8 cellular contexts compared by ENCODE assay signal in the genomic region with DNA sequence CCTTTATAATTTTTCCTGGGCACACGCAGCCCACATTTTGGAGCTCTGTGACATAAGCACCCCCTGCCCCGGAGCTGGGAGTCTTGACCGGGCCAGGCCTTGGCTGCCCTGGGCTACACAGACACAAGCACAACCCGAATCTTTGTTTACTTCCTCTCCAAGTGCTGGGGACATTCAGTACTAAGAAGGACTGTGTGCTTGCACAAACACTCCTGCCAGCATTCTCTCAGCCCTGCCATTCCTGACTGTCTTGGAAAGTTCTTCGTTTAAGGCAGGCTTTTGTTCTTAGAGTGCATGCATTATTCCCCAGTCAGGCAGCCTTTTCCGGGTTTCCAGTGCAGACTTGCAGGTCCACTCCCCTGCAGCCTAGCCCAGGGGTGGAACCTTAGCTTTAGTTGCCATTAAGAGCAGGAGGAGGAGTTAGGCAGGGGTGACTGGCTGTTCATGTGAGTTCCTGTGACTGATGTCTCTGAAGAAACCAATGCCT. TPM values are rescaled to one million over a fixed set of nuclear protein-coding genes. Genes with fewer than 3 reads are reported as not detected.
DNase-seq lines count a peak whose midpoint lies in the region; TF ChIP-seq lines count a peak whose summit lies in the region.

No MANE protein-coding gene starts in this region.

- peak; percentile 19 to 65 for TF ChIP-seq RAD21 in liver (IDR thresholded peaks at IDR 0.05)

- no peak for TF ChIP-seq POLR2A in stomach (IDR thresholded peaks at IDR 0.05)

- H3K27ac ChIP-seq in dorsolateral prefrontal cortex, result peak overlapping the region; percentile 51 to 97 (median 91)
- peak overlapping the region; percentile 36 to 43 for H3K27ac ChIP-seq in liver (ENCODE audit: low read depth in 1 of 2, low read length in 2 of 2)
- peak overlapping the region; percentile 85 to 89 (median 87) for H3K27ac ChIP-seq in stomach

- H3K36me3 ChIP-seq in liver (ENCODE audit: control insufficient read depth in 4 of 4, insufficient read depth in 3 of 4, low read depth in 1 of 4, low read length in 3 of 4), result no peaks in the 10 kb centered on the region
- H3K36me3 ChIP-seq in stomach, result no peaks in the 10 kb centered on the region

- peak; percentile 47 for DNase-seq in H4 (ENCODE audit: low spot score)
- peak; percentile 70 for DNase-seq in NCI-H774 (lab: John Stamatoyannopoulos, UW)
- peak in 7 of 10 donors; percentile 29 to 64 (median 53) for DNase-seq in dorsolateral prefrontal cortex
- peak; percentile 85 for DNase-seq in stomach
- no peak for DNase-seq in activated CD4-positive, alpha-beta T cell treated with anti-CD3 and anti-CD28 coated beads, Interleukin-2, amount 50 U/mL, for 4 hours
- DNase-seq in GOT3 (lab: John Stamatoyannopoulos, UW), result no peak
- no peak for DNase-seq in T-helper 2 cell

- peak; percentile 99 for TF ChIP-seq EP300 in stomach (IDR thresholded peaks at IDR 0.05)

- H3K27me3 ChIP-seq in dorsolateral prefrontal cortex (no peaks in the 10 kb centered on the region), liver (ENCODE audit: control insufficient read depth in 4 of 4, insufficient read depth in 4 of 4, low read length in 3 of 4) (no peaks in the 10 kb centered on the region), stomach (no peaks in the 10 kb centered on the region)

- intact Hi-C loops in dorsolateral prefrontal cortex (cut with DNase I), result loop anchor here (5.0 to 10.0 kb wide), 2 partner anchors 33 to 66 kb away; no protein-coding TSS in a partner anchor
- intact Hi-C loops in stomach (cut with DNase I; ENCODE audit: low total_unique reads), result no loop called here

- 14% methylated on average over 6 of the region's 6 CpGs for whole genome bisulfite sequencing in liver
- 8 to 15% (median 12%) methylated on average over 6 of the region's 6 CpGs for WGBS in stomach, 5 donors

- H3K9ac ChIP-seq in liver (ENCODE audit: low read depth in 1 of 2, low read length in 2 of 2), result no peak overlapping the region

- peak overlapping the region in 25 of 59 donors; percentile 0 to 54 (median 14) for H3K4me3 ChIP-seq in dorsolateral prefrontal cortex
- H3K4me3 ChIP-seq in liver (ENCODE audit: low read depth in 1 of 3, low read length in 3 of 3), result no peak overlapping the region
- peak overlapping the region; percentile 8 to 20 (median 10) for H3K4me3 ChIP-seq in stomach

- TF ChIP-seq CTCF in dorsolateral prefrontal cortex (IDR thresholded peaks at IDR 0.05 in 54 of 56, conservative IDR thresholded peaks at IDR 0.05 in 2 of 56; ENCODE audit: low read depth in 1 of 56, partially characterized antibody in 56 of 56) (peak in 1 of 56 donors; percentile 16), liver (IDR thresholded peaks at IDR 0.05; ENCODE audit: low read depth, low read length, missing input control) (no peak), stomach (IDR thresholded peaks at IDR 0.05) (no peak)

- H3K9me3 ChIP-seq in liver (ENCODE audit: control insufficient read depth in 4 of 4, low read length in 3 of 4) (no peaks in the 10 kb centered on the region), stomach (no peaks in the 10 kb centered on the region)

- peaks cover 17 to 59% (median 53%) of the 10 kb centered on the region in 4 donors for H3K4me1 ChIP-seq in liver (ENCODE audit: control insufficient read depth in 4 of 4, insufficient read depth in 4 of 4, low read length in 3 of 4)
- peaks cover 92 to 100% (median 96%) of the 10 kb centered on the region in 4 donors for H3K4me1 ChIP-seq in stomach

TF ChIP-seq in liver, 16 proteins besides CTCF, POLR2A, EP300 and RAD21:
- no peak for TF ChIP-seq GABPA (IDR thresholded peaks at IDR 0.05 in 1 of 2, conservative IDR thresholded peaks at IDR 0.05 in 1 of 2)
- TF ChIP-seq HNF4G (IDR thresholded peaks at IDR 0.05), result no peak
- TF ChIP-seq FOXA2 (IDR thresholded peaks at IDR 0.05), result no peak
- TF ChIP-seq EGR1 (IDR thresholded peaks at IDR 0.05; ENCODE audit: low read depth in 2 of 2), result no peak
- TF ChIP-seq, protein P1, sequence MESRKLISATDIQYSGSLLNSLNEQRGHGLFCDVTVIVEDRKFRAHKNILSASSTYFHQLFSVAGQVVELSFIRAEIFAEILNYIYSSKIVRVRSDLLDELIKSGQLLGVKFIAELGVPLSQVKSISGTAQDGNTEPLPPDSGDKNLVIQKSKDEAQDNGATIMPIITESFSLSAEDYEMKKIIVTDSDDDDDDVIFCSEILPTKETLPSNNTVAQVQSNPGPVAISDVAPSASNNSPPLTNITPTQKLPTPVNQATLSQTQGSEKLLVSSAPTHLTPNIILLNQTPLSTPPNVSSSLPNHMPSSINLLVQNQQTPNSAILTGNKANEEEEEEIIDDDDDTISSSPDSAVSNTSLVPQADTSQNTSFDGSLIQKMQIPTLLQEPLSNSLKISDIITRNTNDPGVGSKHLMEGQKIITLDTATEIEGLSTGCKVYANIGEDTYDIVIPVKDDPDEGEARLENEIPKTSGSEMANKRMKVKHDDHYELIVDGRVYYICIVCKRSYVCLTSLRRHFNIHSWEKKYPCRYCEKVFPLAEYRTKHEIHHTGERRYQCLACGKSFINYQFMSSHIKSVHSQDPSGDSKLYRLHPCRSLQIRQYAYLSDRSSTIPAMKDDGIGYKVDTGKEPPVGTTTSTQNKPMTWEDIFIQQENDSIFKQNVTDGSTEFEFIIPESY (IDR thresholded peaks at IDR 0.05), result no peak
- no peak for TF ChIP-seq HNF4A (conservative IDR thresholded peaks at IDR 0.05)
- TF ChIP-seq, protein P2, sequence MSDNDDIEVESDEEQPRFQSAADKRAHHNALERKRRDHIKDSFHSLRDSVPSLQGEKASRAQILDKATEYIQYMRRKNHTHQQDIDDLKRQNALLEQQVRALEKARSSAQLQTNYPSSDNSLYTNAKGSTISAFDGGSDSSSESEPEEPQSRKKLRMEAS (IDR thresholded peaks at IDR 0.05), result no peak
- peak; percentile 88 for TF ChIP-seq NR2F2 (IDR thresholded peaks at IDR 0.05)
- TF ChIP-seq TAF1 (conservative IDR thresholded peaks at IDR 0.05), result no peak
- TF ChIP-seq RXRA (IDR thresholded peaks at IDR 0.05), result peak; percentile 56 to 67
- TF ChIP-seq SP1 (IDR thresholded peaks at IDR 0.05), result peak; percentile 91
- TF ChIP-seq, protein P3, sequence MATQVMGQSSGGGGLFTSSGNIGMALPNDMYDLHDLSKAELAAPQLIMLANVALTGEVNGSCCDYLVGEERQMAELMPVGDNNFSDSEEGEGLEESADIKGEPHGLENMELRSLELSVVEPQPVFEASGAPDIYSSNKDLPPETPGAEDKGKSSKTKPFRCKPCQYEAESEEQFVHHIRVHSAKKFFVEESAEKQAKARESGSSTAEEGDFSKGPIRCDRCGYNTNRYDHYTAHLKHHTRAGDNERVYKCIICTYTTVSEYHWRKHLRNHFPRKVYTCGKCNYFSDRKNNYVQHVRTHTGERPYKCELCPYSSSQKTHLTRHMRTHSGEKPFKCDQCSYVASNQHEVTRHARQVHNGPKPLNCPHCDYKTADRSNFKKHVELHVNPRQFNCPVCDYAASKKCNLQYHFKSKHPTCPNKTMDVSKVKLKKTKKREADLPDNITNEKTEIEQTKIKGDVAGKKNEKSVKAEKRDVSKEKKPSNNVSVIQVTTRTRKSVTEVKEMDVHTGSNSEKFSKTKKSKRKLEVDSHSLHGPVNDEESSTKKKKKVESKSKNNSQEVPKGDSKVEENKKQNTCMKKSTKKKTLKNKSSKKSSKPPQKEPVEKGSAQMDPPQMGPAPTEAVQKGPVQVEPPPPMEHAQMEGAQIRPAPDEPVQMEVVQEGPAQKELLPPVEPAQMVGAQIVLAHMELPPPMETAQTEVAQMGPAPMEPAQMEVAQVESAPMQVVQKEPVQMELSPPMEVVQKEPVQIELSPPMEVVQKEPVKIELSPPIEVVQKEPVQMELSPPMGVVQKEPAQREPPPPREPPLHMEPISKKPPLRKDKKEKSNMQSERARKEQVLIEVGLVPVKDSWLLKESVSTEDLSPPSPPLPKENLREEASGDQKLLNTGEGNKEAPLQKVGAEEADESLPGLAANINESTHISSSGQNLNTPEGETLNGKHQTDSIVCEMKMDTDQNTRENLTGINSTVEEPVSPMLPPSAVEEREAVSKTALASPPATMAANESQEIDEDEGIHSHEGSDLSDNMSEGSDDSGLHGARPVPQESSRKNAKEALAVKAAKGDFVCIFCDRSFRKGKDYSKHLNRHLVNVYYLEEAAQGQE (IDR thresholded peaks at IDR 0.05), result peak; percentile 50
- TF ChIP-seq JUND (IDR thresholded peaks at IDR 0.05), result no peak
- TF ChIP-seq, protein P4, sequence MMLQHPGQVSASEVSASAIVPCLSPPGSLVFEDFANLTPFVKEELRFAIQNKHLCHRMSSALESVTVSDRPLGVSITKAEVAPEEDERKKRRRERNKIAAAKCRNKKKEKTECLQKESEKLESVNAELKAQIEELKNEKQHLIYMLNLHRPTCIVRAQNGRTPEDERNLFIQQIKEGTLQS (IDR thresholded peaks at IDR 0.05), result peak; percentile 45
- no peak for TF ChIP-seq YY1 (IDR thresholded peaks at IDR 0.05)
- TF ChIP-seq FOXA1 (IDR thresholded peaks at IDR 0.05), result no peak

RNA-seq across cellular contexts. Expression of a gene that starts 28.6 kb away (rescaled TPM):
- 6.2 and 7.2 TPM in 2 replicates for total RNA-seq in H4 (2014; rRNA removed; shearing (Covaris generic))
- 100 to 1,000 TPM in 4 of 120 experiments, 10 to 100 TPM in 116; 60.9 to 108 (median 81.7) TPM for total RNA-seq in dorsolateral prefrontal cortex
- 10 to 100 TPM; 21.7 to 72.2 TPM for total RNA-seq in liver
- 10 to 100 TPM in 1 of 2 donors, 1 to 10 TPM in 1; 6.0 to 12.8 TPM for polyA plus RNA-seq in liver
- total RNA-seq in stomach, result 10 to 100 TPM; 33.3 to 89.8 (median 78.6) TPM
- polyA plus RNA-seq in stomach, result 10 to 100 TPM; 13.0 to 21.2 (median 14.4) TPM

Comparison
In these comparisons a context has a peak if more than half of its experiments do, and no peak if none do; other contexts are left out.
1. DNase-seq: peak in H4 (single experiment), NCI-H774 (single experiment), dorsolateral prefrontal cortex (7 of 10) and stomach (single experiment); none in activated CD4-positive, alpha-beta T cell treated with anti-CD3 and anti-CD28 coated beads, Interleukin-2, amount 50 U/mL, for 4 hours (0 of 2), GOT3 (single experiment) and T-helper 2 cell (0 of 5).
2. H3K27ac ChIP-seq: peak in every context shown above with its lines; median percentile 91 in dorsolateral prefrontal cortex; 87 in stomach; 40 in liver.
3. H3K4me3 ChIP-seq: peak in stomach (4 of 4); none in liver (0 of 3).